Comparison of ENCODE assay signal across 20 cellular contexts in the genomic region with DNA sequence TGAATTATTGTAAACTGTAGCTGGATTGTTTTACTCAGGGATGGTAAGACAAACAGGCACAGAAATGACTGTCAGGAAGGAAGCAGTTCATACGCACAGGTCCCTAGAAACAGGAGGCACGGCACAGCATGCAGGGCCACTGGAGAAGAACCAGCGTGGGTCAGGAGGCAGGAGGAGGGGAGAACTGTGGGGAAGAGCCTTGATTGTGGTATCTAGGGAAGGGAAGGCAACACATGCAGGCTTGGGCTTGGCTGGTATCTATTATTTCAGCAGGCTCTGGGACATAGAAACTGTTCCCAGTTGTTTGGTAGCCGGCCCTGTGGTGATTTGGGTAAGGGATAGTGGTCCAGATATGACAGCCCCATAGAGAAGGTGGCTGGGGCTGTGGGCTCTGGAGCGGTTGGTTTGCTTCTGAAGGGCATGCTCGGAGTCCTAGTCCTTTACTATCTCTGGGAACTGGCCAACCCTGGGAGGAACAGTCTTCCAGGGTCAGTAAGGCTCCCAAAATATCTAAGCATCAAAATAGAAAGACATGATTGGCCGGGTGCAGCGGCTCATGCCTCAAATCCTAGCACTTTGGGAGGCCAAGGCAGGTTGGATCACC. TPM values are rescaled to one million over a fixed set of nuclear protein-coding genes. Genes with fewer than 3 reads are reported as not detected.
DNase-seq lines count a peak whose midpoint lies in the region; ATAC-seq, FAIRE-seq and TF ChIP-seq lines count a peak whose summit lies in the region.
"Had no signal": no experiment of that assay in that cellular context is flagged by ENCODE, and none has a peak within 500 bp of the region (broad histone marks: within the 10 kb centered on the region; RNA-seq: fewer than 3 reads in every experiment).

No MANE protein-coding gene starts in this region.

- no peak overlapping the region for H3K4me2 ChIP-seq in astrocyte (ENCODE audit: low read length)
- H3K4me2 ChIP-seq: GM23338 had no signal

- TF ChIP-seq POLR2A in heart left ventricle (IDR thresholded peaks at IDR 0.05), result no peak

- H3K4me3 ChIP-seq in astrocyte (ENCODE audit: insufficient read depth, low read depth, low read length) (no peak overlapping the region), heart left ventricle (no peak overlapping the region)
- no peak overlapping the region for H3K4me3 ChIP-seq in effector memory CD4-positive, alpha-beta T cell (ENCODE audit: insufficient read depth, low read depth, low read length, poor library complexity, severe bottlenecking)
- H3K4me3 ChIP-seq: GM23338, SJCRH30 had no signal

- H3K9me3 ChIP-seq in astrocyte (ENCODE audit: insufficient read depth, low read depth, low read length) (no peaks in the 10 kb centered on the region), heart left ventricle (peaks cover 0 to 6% (median 0%) of the 10 kb centered on the region in 12 donors)
- H3K9me3 ChIP-seq in effector memory CD4-positive, alpha-beta T cell (ENCODE audit: control insufficient read depth, low read length), result no peaks in the 10 kb centered on the region
- H3K9me3 ChIP-seq: SJCRH30 had no signal

- H3K36me3 Mint-ChIP-seq in astrocyte (ENCODE audit: low read depth, unreplicated experiment), result no peaks in the 10 kb centered on the region
- no peaks in the 10 kb centered on the region for H3K36me3 Mint-ChIP-seq in stimulated activated effector memory CD8-positive, alpha-beta T cell treated with anti-CD3 and anti-CD28 coated beads, Interleukin-12 subunit alpha, Interleukin-12 subunit beta, amount 100 ng/mL, for 72 hours

- no peak overlapping the region for H3K4me3 Mint-ChIP-seq in astrocyte (ENCODE audit: unreplicated experiment)
- H3K4me3 Mint-ChIP-seq in stimulated activated effector memory CD8-positive, alpha-beta T cell treated with anti-CD3 and anti-CD28 coated beads, Interleukin-12 subunit alpha, Interleukin-12 subunit beta, amount 100 ng/mL, for 72 hours, result no peak overlapping the region
- H3K4me3 Mint-ChIP-seq: GM23338 had no signal

- H3K4me1 ChIP-seq in astrocyte (ENCODE audit: insufficient read depth, low read length) (peaks cover 4% of the 10 kb centered on the region), heart left ventricle (peaks cover 0 to 6% (median 0%) of the 10 kb centered on the region in 12 donors)
- H3K4me1 ChIP-seq in effector memory CD4-positive, alpha-beta T cell (ENCODE audit: control insufficient read depth, insufficient read depth, low read length, poor library complexity, severe bottlenecking), result no peaks in the 10 kb centered on the region
- H3K4me1 ChIP-seq: SJCRH30 had no signal

- H2AFZ ChIP-seq in astrocyte (ENCODE audit: low read depth, low read length), result peak overlapping the region; percentile 26
- H2AFZ ChIP-seq: GM23338 had no signal

- intact Hi-C loops in heart left ventricle (cut with DNase I), result no loop called here

- DNase-seq in astrocyte (ENCODE audit: low read depth), result no peak
- DNase-seq in heart left ventricle, result peak in 3 of 5 donors; percentile 23 to 47 (median 38)
- DNase-seq in myocyte (ENCODE audit: low read depth), result peak; percentile 57
- no peak for DNase-seq in stimulated activated effector memory CD8-positive, alpha-beta T cell treated with anti-CD3 and anti-CD28 coated beads, Interleukin-12 subunit alpha, Interleukin-12 subunit beta, amount 100 ng/mL, for 72 hours (ENCODE audit: low spot score in 2 of 2)
- DNase-seq in effector memory CD4-positive, alpha-beta T cell, result no peak
- DNase-seq in NCI-H2227 treated with DMSO at 0.1 percent for 48 hours (lab: John Stamatoyannopoulos, UW), result no peak
- DNase-seq in NCI-H1436 (lab: John Stamatoyannopoulos, UW), result no peak
- DNase-seq: ACHN, C1 segment of cervical spinal cord, KBM-7, NCI-H1105 treated with DMSO at 0.1 percent for 48 hours, NCI-H187, NCI-H226, NCI-H524, NCI-H82, PC-3, SJCRH30 had no signal

- 39 to 52% (median 41%) methylated on average over 8 of the region's 8 CpGs for WGBS in heart left ventricle, 4 donors

- H3K27ac ChIP-seq in astrocyte (ENCODE audit: low read depth, low read length) (no peak overlapping the region), heart left ventricle (peak overlapping the region in 8 of 12 donors; percentile 27 to 75 (median 66))
- H3K27ac ChIP-seq in effector memory CD4-positive, alpha-beta T cell (ENCODE audit: insufficient read depth, low read length, poor library complexity, severe bottlenecking), result no peak overlapping the region
- H3K27ac ChIP-seq: RWPE1, SJCRH30 had no signal

- H3K4me1 Mint-ChIP-seq in astrocyte (ENCODE audit: low read depth, unreplicated experiment), result peaks cover 13% of the 10 kb centered on the region
- peaks cover 6% of the 10 kb centered on the region for H3K4me1 Mint-ChIP-seq in stimulated activated effector memory CD8-positive, alpha-beta T cell treated with anti-CD3 and anti-CD28 coated beads, Interleukin-12 subunit alpha, Interleukin-12 subunit beta, amount 100 ng/mL, for 72 hours

- H3K36me3 ChIP-seq in astrocyte (ENCODE audit: insufficient read depth, low read length) (no peaks in the 10 kb centered on the region), heart left ventricle (no peaks in the 10 kb centered on the region)
- no peaks in the 10 kb centered on the region for H3K36me3 ChIP-seq in effector memory CD4-positive, alpha-beta T cell (ENCODE audit: control insufficient read depth, insufficient read depth, low read length)
- H3K36me3 ChIP-seq: SJCRH30 had no signal

- H3K9me3 Mint-ChIP-seq in astrocyte (ENCODE audit: unreplicated experiment), result peaks cover 3% of the 10 kb centered on the region
- H3K9me3 Mint-ChIP-seq in stimulated activated effector memory CD8-positive, alpha-beta T cell treated with anti-CD3 and anti-CD28 coated beads, Interleukin-12 subunit alpha, Interleukin-12 subunit beta, amount 100 ng/mL, for 72 hours, result no peaks in the 10 kb centered on the region
- H3K9me3 Mint-ChIP-seq: GM23338 had no signal

- H3K9ac ChIP-seq in astrocyte (ENCODE audit: low read length), result no peak overlapping the region

- H3K27me3 Mint-ChIP-seq in astrocyte (ENCODE audit: low read depth, unreplicated experiment), result peaks cover 8% of the 10 kb centered on the region

- no peak for FAIRE-seq in astrocyte (lab: Jason Lieb, UNC)

- no peaks in the 10 kb centered on the region for H4K20me1 ChIP-seq in astrocyte (ENCODE audit: insufficient read depth, low read length)

- no peaks in the 10 kb centered on the region for H3K27me3 ChIP-seq in astrocyte (ENCODE audit: insufficient read depth, low read length)
- peaks cover 0 to 11% (median 0%) of the 10 kb centered on the region in 9 donors for H3K27me3 ChIP-seq in heart left ventricle
- no peaks in the 10 kb centered on the region for H3K27me3 ChIP-seq in effector memory CD4-positive, alpha-beta T cell (replicated peaks; ENCODE audit: control insufficient read depth, insufficient read depth, low read length, poor library complexity, severe bottlenecking)
- H3K27me3 ChIP-seq: SJCRH30 had no signal

- no peak overlapping the region for H3K27ac Mint-ChIP-seq in astrocyte (ENCODE audit: unreplicated experiment)
- no peak overlapping the region for H3K27ac Mint-ChIP-seq in stimulated activated effector memory CD8-positive, alpha-beta T cell treated with anti-CD3 and anti-CD28 coated beads, Interleukin-12 subunit alpha, Interleukin-12 subunit beta, amount 100 ng/mL, for 72 hours
- H3K27ac Mint-ChIP-seq: GM23338 had no signal

- ATAC-seq in heart left ventricle (peak; percentile 72 to 88 (median 80)), GM19397 (IDR thresholded peaks at IDR 0.05; ENCODE audit: unreplicated experiment) (no peak)
- ATAC-seq in stimulated activated effector memory CD8-positive, alpha-beta T cell treated with anti-CD3 and anti-CD28 coated beads, Interleukin-12 subunit alpha, Interleukin-12 subunit beta, amount 100 ng/mL, for 72 hours, result peak; percentile 31
- ATAC-seq: GM23338, PC-3 had no signal

- TF ChIP-seq CTCF in astrocyte (IDR thresholded peaks at IDR 0.05; ENCODE audit: insufficient read depth, low read depth, low read length) (no peak), heart left ventricle (IDR thresholded peaks at IDR 0.05) (no peak)

- no peaks in the 10 kb centered on the region for H3K79me2 ChIP-seq in astrocyte (ENCODE audit: insufficient read depth, low read length)

RNA-seq across cellular contexts. Expression of gene CCSAP, which starts 43.1 kb away (rescaled TPM):
- total RNA-seq in astrocyte, result 7.6 and 8.0 TPM in 2 replicates
- total RNA-seq in heart left ventricle, result 1 to 10 TPM in 8 of 9 donors, under 1 TPM in 1; 0.94 to 6.2 (median 3.0) TPM
- polyA plus RNA-seq in heart left ventricle, result 1 to 10 TPM; 1.1 to 1.4 TPM
- 7.4 and 8.5 TPM in 2 replicates for total RNA-seq in myocyte
- polyA plus RNA-seq in myocyte (2012), result 3.2 TPM

RNA-seq across cellular contexts. Expression of gene ACTA1, which starts 47.9 kb away (rescaled TPM):
- total RNA-seq in astrocyte, result 16.2 and 19.0 TPM in 2 replicates
- total RNA-seq in heart left ventricle, result over 10,000 TPM in 4 of 9 donors, 1,000 to 10,000 TPM in 5; 1,926 to 30,941 (median 8,947) TPM
- 1,000 to 10,000 TPM; 3,190 to 8,475 TPM for polyA plus RNA-seq in heart left ventricle
- 1,702 and 1,763 TPM in 2 replicates for total RNA-seq in myocyte
- polyA plus RNA-seq in myocyte (2012), result 719 TPM

Comparison
In these comparisons a context has a peak if more than half of its experiments do, and no peak if none do; other contexts are left out.
1. DNase-seq: peak in heart left ventricle (3 of 5) and myocyte (single experiment); none in astrocyte (single experiment), stimulated activated effector memory CD8-positive, alpha-beta T cell treated with anti-CD3 and anti-CD28 coated beads, Interleukin-12 subunit alpha, Interleukin-12 subunit beta, amount 100 ng/mL, for 72 hours (0 of 2), effector memory CD4-positive, alpha-beta T cell (0 of 3), NCI-H2227 treated with DMSO at 0.1 percent for 48 hours (single experiment) and NCI-H1436 (single experiment).
2. H3K27ac ChIP-seq: peak in heart left ventricle (8 of 12); none in astrocyte (single experiment) and effector memory CD4-positive, alpha-beta T cell (single experiment).
3. RNA of gene ACTA1, which starts 47.9 kb away (total RNA-seq): 1,926 to 30,941 TPM in heart left ventricle and 1,702 to 1,763 TPM in myocyte; 16.2 to 19.0 TPM in astrocyte; every median in the first group is over 10 times any median in the second.